In genomic region chr1:56072310-56072709, GRCh38 we compare ENCODE assay signal across 26 cellular contexts.
A peak's percentile ranks its signal among the peaks of the same experiment; 100 is the strongest.
DNase-seq lines count a peak whose midpoint lies in the region; ATAC-seq, FAIRE-seq and TF ChIP-seq lines count a peak whose summit lies in the region.
"Had no signal": no experiment of that assay in that cellular context is flagged by ENCODE, and none has a peak within 500 bp of the region (broad histone marks: within the 10 kb centered on the region; RNA-seq: fewer than 3 reads in every experiment).

No MANE protein-coding gene starts in this region.

- TF ChIP-seq CTCF in IMR-90 (conservative IDR thresholded peaks at IDR 0.05; ENCODE audit: low read depth, low read length) (no peak), endothelial cell of umbilical vein (IDR thresholded peaks at IDR 0.05; ENCODE audit: extremely low read depth in 1 of 2, insufficient read depth in 1 of 2, low read depth in 1 of 2, low read length in 2 of 2) (no peak), psoas muscle (IDR thresholded peaks at IDR 0.05) (no peak)

- H3K4ac ChIP-seq in IMR-90 (ENCODE audit: low read depth, low read length) (peak overlapping the region; percentile 46; the same call in 1 of the 2 replicates), neuronal stem cell (ENCODE audit: low read length) (no peak overlapping the region)

- no peak overlapping the region for H3K4me2 ChIP-seq in IMR-90 (ENCODE audit: low read depth, low read length)
- H3K4me2 ChIP-seq in endothelial cell of umbilical vein (ENCODE audit: insufficient read depth, low read length), result peak overlapping the region; percentile 19
- no peak overlapping the region for H3K4me2 ChIP-seq in neuronal stem cell (ENCODE audit: insufficient read depth, low read length, poor library complexity, severe bottlenecking)

- H3K9ac ChIP-seq in IMR-90 (ENCODE audit: low read depth, low read length) (no peak overlapping the region), endothelial cell of umbilical vein (replicated peaks; ENCODE audit: extremely low read depth, insufficient read depth, low read length) (no peak overlapping the region), neuronal stem cell (ENCODE audit: low read depth, low read length, poor library complexity) (no peak overlapping the region)
- H3K9ac ChIP-seq: BLaER1 treated with 17β-estradiol and CSF1 and Interleukin-3, amounts not matched to agents 10 nM and 100 nM; GM23248 had no signal

- no peak overlapping the region for H2BK5ac ChIP-seq in IMR-90 (ENCODE audit: low read depth, low read length, poor library complexity, severe bottlenecking)
- no peak overlapping the region for H2BK5ac ChIP-seq in neuronal stem cell (ENCODE audit: low read length)

- H3K27me3 ChIP-seq in IMR-90 (ENCODE audit: control insufficient read depth, insufficient read depth, low read length) (no peaks in the 10 kb centered on the region), endothelial cell of umbilical vein (ENCODE audit: control insufficient read depth in 2 of 2, insufficient read depth in 2 of 2, low read length in 2 of 2) (no peaks in the 10 kb centered on the region), psoas muscle (ENCODE audit: insufficient read depth in 3 of 3, low read length in 2 of 3) (no peaks in the 10 kb centered on the region), neuronal stem cell (ENCODE audit: control insufficient read depth in 3 of 3, insufficient read depth in 3 of 3, low read depth in 1 of 3, low read length in 3 of 3) (no peaks in the 10 kb centered on the region)
- H3K27me3 ChIP-seq: BLaER1 treated with 17β-estradiol and CSF1 and Interleukin-3, amounts not matched to agents 10 nM and 100 nM had no signal

- H3K23ac ChIP-seq in IMR-90 (ENCODE audit: low read depth, low read length) (no peak overlapping the region), neuronal stem cell (ENCODE audit: low read depth, low read length, poor library complexity) (no peak overlapping the region)

- no peak overlapping the region for H3K56ac ChIP-seq in IMR-90 (ENCODE audit: extremely low read depth, insufficient read depth, low read length)

- H4K20me1 ChIP-seq in IMR-90 (ENCODE audit: insufficient read depth, low read length) (no peaks in the 10 kb centered on the region), endothelial cell of umbilical vein (replicated peaks; ENCODE audit: control insufficient read depth, extremely low read depth, insufficient read depth, low read length) (no peaks in the 10 kb centered on the region)
- H4K20me1 ChIP-seq: BLaER1 treated with 17β-estradiol and CSF1 and Interleukin-3, amounts not matched to agents 10 nM and 100 nM had no signal

- H3K9me1 ChIP-seq in IMR-90 (ENCODE audit: insufficient read depth, low read length), result no peaks in the 10 kb centered on the region; the same call in none of the 2 replicates
- H3K9me1 ChIP-seq in endothelial cell of umbilical vein (replicated peaks; ENCODE audit: control insufficient read depth, extremely low read depth, insufficient read depth, low read length), result no peaks in the 10 kb centered on the region

- no peak overlapping the region for H3K14ac ChIP-seq in IMR-90 (replicated peaks; ENCODE audit: low read depth, low read length)
- H3K14ac ChIP-seq in neuronal stem cell (ENCODE audit: low read length), result no peak overlapping the region

- no peak overlapping the region for H4K8ac ChIP-seq in IMR-90 (ENCODE audit: low read depth in 2 of 2, low read length in 2 of 2)
- no peak overlapping the region for H4K8ac ChIP-seq in neuronal stem cell (ENCODE audit: low read depth, low read length)

- no peaks in the 10 kb centered on the region for H3K79me1 ChIP-seq in IMR-90 (ENCODE audit: low read depth in 1 of 2, low read length in 2 of 2)
- H3K79me1 ChIP-seq in neuronal stem cell (ENCODE audit: low read depth, low read length), result no peaks in the 10 kb centered on the region

- H2AK9ac ChIP-seq in IMR-90 (replicated peaks; ENCODE audit: low read depth, low read length, poor library complexity), result no peak overlapping the region

- H3K4me1 ChIP-seq in IMR-90 (ENCODE audit: control insufficient read depth, insufficient read depth, low read length), result peaks cover 9% of the 10 kb centered on the region
- peaks cover 50% of the 10 kb centered on the region for H3K4me1 ChIP-seq in endothelial cell of umbilical vein (ENCODE audit: control insufficient read depth, extremely low read depth, insufficient read depth, low read length)
- H3K4me1 ChIP-seq in psoas muscle, result peaks cover 34% of the 10 kb centered on the region
- H3K4me1 ChIP-seq in urinary bladder (ENCODE audit: insufficient read depth), result no peaks in the 10 kb centered on the region
- H3K4me1 ChIP-seq in neuronal stem cell (ENCODE audit: control insufficient read depth in 2 of 2, insufficient read depth in 1 of 2, low read depth in 1 of 2, low read length in 2 of 2), result no peaks in the 10 kb centered on the region
- H3K4me1 ChIP-seq: Caco-2, HAP-1 had no signal

- H2BK12ac ChIP-seq in neuronal stem cell (ENCODE audit: low read length), result no peak overlapping the region

- DNase-seq in IMR-90 (no peak), endothelial cell of umbilical vein (ENCODE audit: low read depth, low spot score) (peak; percentile 56), psoas muscle (no peak), neuronal stem cell (ENCODE audit: low spot score) (no peak), head of caudate nucleus (no peak)
- DNase-seq: 8988T; Caco-2; CD4-positive, alpha-beta memory T cell; DMS 273 treated with DMSO at 0.1 percent for 48 hours; DMS79 treated with DMSO at 0.1 percent for 48 hours; GM23248; KG1; NCI-H1092; NCI-H1436; NCI-H1930; NCI-H226; NCI-H524; NCI-H774; NK-92 treated with Interleukin-12 subunit alpha and Interleukin-12 subunit beta, amount 100 ng/mL, for 24 hours had no signal

- H4K91ac ChIP-seq in IMR-90 (ENCODE audit: insufficient read depth, low read depth, low read length) (no peak overlapping the region), neuronal stem cell (ENCODE audit: low read depth, low read length, poor library complexity) (no peak overlapping the region)

- H2AFZ ChIP-seq in IMR-90 (replicated peaks; ENCODE audit: low read length, poor library complexity), result no peak overlapping the region
- peak overlapping the region; percentile 26 for H2AFZ ChIP-seq in endothelial cell of umbilical vein (ENCODE audit: low read depth, low read length)
- H2AFZ ChIP-seq in neuronal stem cell (ENCODE audit: low read length), result no peak overlapping the region
- H2AFZ ChIP-seq: GM23248 had no signal

- no peak for TF ChIP-seq RAD21 in IMR-90 (IDR thresholded peaks at IDR 0.05; ENCODE audit: low read length)

- TF ChIP-seq POLR2A in IMR-90 (IDR thresholded peaks at IDR 0.05; ENCODE audit: low read depth, low read length) (no peak), endothelial cell of umbilical vein (IDR thresholded peaks at IDR 0.05; ENCODE audit: low read depth, low read length) (no peak)

- H2BK120ac ChIP-seq in IMR-90 (ENCODE audit: low read depth, low read length), result no peak overlapping the region
- H2BK120ac ChIP-seq in neuronal stem cell (ENCODE audit: low read depth, low read length), result no peak overlapping the region

- WGBS in IMR-90 (ENCODE audit: extremely low coverage in 2 of 2, insufficient read length in 1 of 2), 2 experiments, result no CpG with 5 or more reads among the region's 1 CpG
- WGBS in psoas muscle, 3 donors, result 88 to 97% (median 93%) methylated on average over 1 of the region's 1 CpG
- 93% methylated on average over 1 of the region's 1 CpG for WGBS in urinary bladder
- no CpG with 5 or more reads among the region's 1 CpG for WGBS in neuronal stem cell (ENCODE audit: extremely low coverage in 2 of 2, insufficient read length in 2 of 2, insufficient replicate concordance in 1 of 2), 2 donors

- H2AK5ac ChIP-seq in IMR-90 (ENCODE audit: low read depth, low read length), result peak overlapping the region; percentile 25; the same call in 1 of the 2 replicates
- H2AK5ac ChIP-seq in neuronal stem cell (ENCODE audit: low read depth, low read length), result no peak overlapping the region

- H3K36me3 ChIP-seq in IMR-90 (ENCODE audit: control insufficient read depth, insufficient read depth, low read length) (no peaks in the 10 kb centered on the region), endothelial cell of umbilical vein (ENCODE audit: control insufficient read depth in 2 of 2, extremely low read depth in 1 of 2, insufficient read depth in 2 of 2, low read length in 2 of 2) (no peaks in the 10 kb centered on the region), psoas muscle (ENCODE audit: insufficient read depth in 1 of 2, low read depth in 1 of 2) (no peaks in the 10 kb centered on the region), urinary bladder (ENCODE audit: insufficient read depth) (no peaks in the 10 kb centered on the region), neuronal stem cell (replicated peaks in 1 of 2; ENCODE audit: control insufficient read depth in 2 of 2, insufficient read depth in 2 of 2, low read length in 2 of 2) (no peaks in the 10 kb centered on the region)
- H3K36me3 ChIP-seq: BLaER1 treated with 17β-estradiol and CSF1 and Interleukin-3, amounts not matched to agents 10 nM and 100 nM; HAP-1 had no signal

- no peak overlapping the region for H4K5ac ChIP-seq in IMR-90 (ENCODE audit: low read depth, low read length)

- no TSS peak for BruUV-seq in IMR-90 (replicated peaks; lab: Mats Ljungman, UMichigan)
- BruUV-seq in endothelial cell of umbilical vein (replicated peaks; lab: Mats Ljungman, UMichigan), result no TSS peak

- intact Hi-C loops in IMR-90 (cut with micrococcal nuclease), result loop anchor here (5.0 to 10.0 kb wide), 2 partner anchors 355 to 788 kb away; no protein-coding TSS in a partner anchor
- intact Hi-C loops in endothelial cell of umbilical vein (cut with micrococcal nuclease), result loop anchor here (5.0 kb wide), 2 partner anchors 230 to 760 kb away; no protein-coding TSS in a partner anchor
- intact Hi-C loops in psoas muscle (cut with DNase I), result loop anchor here in 1 of 2 donors (5.0 to 10.0 kb wide), 2 partner anchors 182 to 305 kb away; no protein-coding TSS in a partner anchor
- intact Hi-C loops in head of caudate nucleus (cut with DNase I), result no loop called here

- H2BK20ac ChIP-seq in IMR-90 (ENCODE audit: low read depth, low read length), result peak overlapping the region; percentile 51; the same call in 1 of the 2 replicates

- H3K9me3 ChIP-seq in IMR-90 (ENCODE audit: control insufficient read depth, insufficient read depth, low read length) (no peaks in the 10 kb centered on the region), endothelial cell of umbilical vein (replicated peaks; ENCODE audit: control insufficient read depth, insufficient read depth, low read length) (no peaks in the 10 kb centered on the region), psoas muscle (no peaks in the 10 kb centered on the region), neuronal stem cell (replicated peaks in 1 of 2; ENCODE audit: control insufficient read depth in 2 of 2, insufficient read depth in 1 of 2, low read depth in 1 of 2, low read length in 2 of 2) (no peaks in the 10 kb centered on the region)
- H3K9me3 ChIP-seq: BLaER1 treated with 17β-estradiol and CSF1 and Interleukin-3, amounts not matched to agents 10 nM and 100 nM; Caco-2; HAP-1 had no signal

- in situ Hi-C loops in IMR-90 (cut with MboI; ENCODE audit: low sequenced_read_pairs), result no loop called here

- POLR2A ChIA-PET in IMR-90 (lab: Charles Lee; ENCODE audit: unreplicated experiment) (no interaction called here), endothelial cell of umbilical vein (lab: Charles Lee) (no interaction called here)

- CTCF ChIA-PET in IMR-90 (lab: Yijun Ruan, JAX), result no interaction called here
- CTCF ChIA-PET in endothelial cell of umbilical vein (lab: Charles Lee), result no interaction called here

- FAIRE-seq in endothelial cell of umbilical vein (lab: Jason Lieb, UNC), result peak; percentile 42
- FAIRE-seq: GM12878 had no signal

- H3K27ac ChIP-seq in IMR-90 (ENCODE audit: insufficient read depth, low read length), result no peak overlapping the region
- no peak overlapping the region for H3K27ac ChIP-seq in endothelial cell of umbilical vein (ENCODE audit: insufficient read depth, low read depth, low read length)
- H3K27ac ChIP-seq in psoas muscle, result peak overlapping the region; percentile 83
- peak overlapping the region; percentile 34 for H3K27ac ChIP-seq in urinary bladder (ENCODE audit: low read depth)
- no peak overlapping the region for H3K27ac ChIP-seq in neuronal stem cell (replicated peaks; ENCODE audit: low read length)
- H3K27ac ChIP-seq: BLaER1 treated with 17β-estradiol and CSF1 and Interleukin-3, amounts not matched to agents 10 nM and 100 nM; GM23248; HL-60 had no signal

- no peaks in the 10 kb centered on the region for H3K79me2 ChIP-seq in endothelial cell of umbilical vein (ENCODE audit: control insufficient read depth, insufficient read depth, low read length)

- dilution Hi-C loops in IMR-90 (cut with HindIII; ENCODE audit: low sequenced_read_pairs, unreplicated experiment), result no loop called here
- dilution Hi-C loops in endothelial cell of umbilical vein (cut with MboI; ENCODE audit: extremely low pct_ligation_motif_present, low sequenced_read_pairs), result no loop called here

- H3K18ac ChIP-seq in IMR-90 (ENCODE audit: low read depth, low read length) (peak overlapping the region; percentile 38), neuronal stem cell (ENCODE audit: low read length) (no peak overlapping the region)

- H2BK15ac ChIP-seq in IMR-90 (ENCODE audit: low read depth, low read length) (0 out of 3 replicates have a peak overlapping the region, but pooled peaks have one; percentile 25), neuronal stem cell (ENCODE audit: low read length) (no peak overlapping the region)

- H3K4me3 ChIP-seq in IMR-90 (ENCODE audit: insufficient read depth, low read depth, low read length) (no peak overlapping the region), endothelial cell of umbilical vein (replicated peaks in 1 of 3; ENCODE audit: insufficient read depth in 1 of 3, low read depth in 1 of 3, low read length in 3 of 3) (no peak overlapping the region), psoas muscle (no peak overlapping the region), urinary bladder (ENCODE audit: low read depth, low read length) (no peak overlapping the region), neuronal stem cell (ENCODE audit: low read length in 2 of 2) (no peak overlapping the region)
- H3K4me3 ChIP-seq: BLaER1 treated with 17β-estradiol and CSF1 and Interleukin-3, amounts not matched to agents 10 nM and 100 nM; GM12878; GM23248; HAP-1 had no signal

- ATAC-seq in IMR-90 (ENCODE audit: low read depth) (no peak), psoas muscle (peak in 2 of 4 donors; percentile 25 to 46), GM19023 (IDR thresholded peaks at IDR 0.05; ENCODE audit: unreplicated experiment) (no peak)
- ATAC-seq: GM12878, Panc1 had no signal

Comparison
In these comparisons a context has a peak if more than half of its experiments do, and no peak if none do; other contexts are left out.
1. H3K27ac ChIP-seq: peak in psoas muscle (single experiment) and urinary bladder (single experiment); none in IMR-90 (single experiment), endothelial cell of umbilical vein (single experiment) and neuronal stem cell (single experiment).